Comparison of ENCODE assay signal across 1 cellular context in genomic region chr20:25334972-25335371, GRCh38. TPM values are rescaled to one million over a fixed set of nuclear protein-coding genes. Genes with fewer than 3 reads are reported as not detected.
DNase-seq lines count a peak whose midpoint lies in the region; ATAC-seq, FAIRE-seq and TF ChIP-seq lines count a peak whose summit lies in the region.
"Not testable (repeated sequence)": the region's sequence is repeated elsewhere in the genome, so short reads cannot be mapped to it uniquely, and the experiment has no call there.

No MANE protein-coding gene starts in this region.

- not testable (repeated sequence) for H3K9me3 ChIP-seq in HepG2 (ENCODE audit: low read length)

- WGBS in HepG2 (ENCODE audit: low lambda C conversion rate) = 97% methylated on average over 1 of the region's 1 CpG

- not testable (repeated sequence) for H3K36me3 ChIP-seq in HepG2 (replicated peaks in 1 of 2; ENCODE audit: control insufficient read depth in 1 of 2, insufficient read depth in 2 of 2, low read length in 2 of 2)

- TF ChIP-seq RAD21 in HepG2 (CRISPR knock-in tag; IDR thresholded peaks at IDR 0.05) = not testable (repeated sequence)

- FAIRE-seq in HepG2 (lab: Jason Lieb, UNC) = not testable (repeated sequence)

- CTCF ChIA-PET in HepG2 (lab: Yijun Ruan, JAX; ENCODE audit: low intra/inter-chr PET ratio, low total read pairs) = interaction anchor here (5.6 kb wide), 1 partner anchor 64 kb away, joined by 45 read pairs; no protein-coding TSS in a partner anchor

- not testable (repeated sequence) for TF ChIP-seq CTCF in HepG2 (CRISPR knock-in tag; IDR thresholded peaks at IDR 0.05)

- TF ChIP-seq POLR2A in HepG2 (IDR thresholded peaks at IDR 0.05; ENCODE audit: insufficient read depth in 1 of 2, low read depth in 2 of 2, low read length in 2 of 2) = not testable (repeated sequence)

- H3K9ac ChIP-seq in HepG2 (ENCODE audit: insufficient read depth, low read depth, low read length) = not testable (repeated sequence)

- H3K27ac ChIP-seq in HepG2 (ENCODE audit: extremely low read length, insufficient read depth, low read length) = not testable (repeated sequence)

- H2AFZ ChIP-seq in HepG2 (ENCODE audit: low read length) = not testable (repeated sequence)

- not testable (repeated sequence) for DNase-seq in HepG2 (ENCODE audit: low spot score)

- intact Hi-C loops in HepG2 (cut with micrococcal nuclease; ENCODE audit: unreplicated experiment) = not testable (repeated sequence)

- ATAC-seq in HepG2 = not testable (repeated sequence)

- H3K27me3 ChIP-seq in HepG2 (ENCODE audit: control insufficient read depth in 1 of 2, insufficient read depth in 2 of 2, low read length in 2 of 2) = not testable (repeated sequence)

- not testable (repeated sequence) for BruUV-seq in HepG2 (replicated peaks; lab: Mats Ljungman, UMichigan)

- TF ChIP-seq EP300 in HepG2 (IDR thresholded peaks at IDR 0.05; ENCODE audit: low read depth in 2 of 2, low read length in 2 of 2); HepG2 (CRISPR knock-in tag; IDR thresholded peaks at IDR 0.05; ENCODE audit: borderline replicate concordance): not testable (repeated sequence)

- H3K4me1 ChIP-seq in HepG2 (ENCODE audit: insufficient read depth, low read length) = peaks cover 36% of the 10 kb centered on the region

- POLR2A ChIA-PET in HepG2 (lab: Yijun Ruan, JAX) = not testable (repeated sequence)

- H3K4me3 ChIP-seq in HepG2 (replicated peaks in 1 of 3; ENCODE audit: insufficient read depth in 1 of 3, low read depth in 2 of 3, low read length in 3 of 3) = not testable (repeated sequence)

- H3K79me2 ChIP-seq in HepG2 (ENCODE audit: insufficient read depth, low read length) = peaks cover 11% of the 10 kb centered on the region

- not testable (repeated sequence) for H3K4me2 ChIP-seq in HepG2 (ENCODE audit: low read depth, low read length)

- H4K20me1 ChIP-seq in HepG2 (ENCODE audit: insufficient read depth, low read length) = not testable (repeated sequence)

- in situ Hi-C loops in HepG2 (cut with HindIII; ENCODE audit: extremely low pct_ligation_motif_present, low pct_unique_long_range_greater_than_20kb) = not testable (repeated sequence)

TF ChIP-seq in HepG2, 621 proteins besides CTCF, POLR2A, EP300 and RAD21:
- TF ChIP-seq FOXK2 (IDR thresholded peaks at IDR 0.05) = 0 out of 2 replicates have a peak, but pooled peaks have one; percentile 19

RNA-seq across cellular contexts. Expression of gene ABHD12, which starts 55.7 kb away (rescaled TPM):
- 43.1 and 72.1 TPM in 2 replicates for total RNA-seq in HepG2 (2016; rRNA removed; fragmentation: Illumina TruSeq; extraction: Trizol)
- 73.1 and 89.7 TPM in 2 replicates for total RNA-seq in HepG2 (2016; cell fraction: cytosol; rRNA removed; fragmentation: Illumina TruSeq; extraction: Trizol; ENCODE audit: low read depth)
- total RNA-seq in HepG2 (2016; cell fraction: insoluble cytoplasmic fraction; rRNA removed; fragmentation: Illumina TruSeq; extraction: Trizol) = 38.1 and 70.5 TPM in 2 replicates
- total RNA-seq in HepG2 (2016; cell fraction: membrane; rRNA removed; fragmentation: Illumina TruSeq; extraction: Trizol) = 99.5 and 113 TPM in 2 replicates
- total RNA-seq in HepG2 (2016; cell fraction: nucleus; rRNA removed; fragmentation: Illumina TruSeq; extraction: Trizol) = 57.0 and 61.3 TPM in 2 replicates
- polyA plus RNA-seq in HepG2 (2011; rRNA removed) = 23.5 and 28.9 TPM in 2 replicates
- polyA plus RNA-seq in HepG2 (2011; cell fraction: cytosol; rRNA removed) = 29.9 and 33.0 TPM in 2 replicates
- 27.9 TPM in 2 replicates for polyA plus RNA-seq in HepG2 (2011; cell fraction: nucleus; rRNA removed)
- 51.1 and 71.7 TPM in 2 replicates for polyA plus RNA-seq in HepG2 (2012)
- polyA plus RNA-seq in HepG2 (2016; cell fraction: cytosol; fragmentation: Illumina TruSeq; extraction: Trizol; ENCODE audit: low read depth) = 72.8 and 82.5 TPM in 2 replicates
- polyA plus RNA-seq in HepG2 (2016; cell fraction: insoluble cytoplasmic fraction; fragmentation: Illumina TruSeq; extraction: Trizol; ENCODE audit: low read depth) = 45.4 and 52.7 TPM in 2 replicates
- 96.3 and 99.8 TPM in 2 replicates for polyA plus RNA-seq in HepG2 (2016; cell fraction: membrane; fragmentation: Illumina TruSeq; extraction: Trizol; ENCODE audit: low read depth)
- polyA plus RNA-seq in HepG2 (2016; cell fraction: nucleus; fragmentation: Illumina TruSeq; extraction: Trizol; ENCODE audit: insufficient read depth, low read depth) = 89.1 and 91.9 TPM in 2 replicates
- 28.9 and 42.1 TPM in 2 replicates for polyA minus RNA-seq in HepG2 (2011; rRNA and poly(A)+ RNA removed; ENCODE audit: low replicate concordance)
- 18.7 and 23.4 TPM in 2 replicates for polyA minus RNA-seq in HepG2 (2011; cell fraction: cytosol; rRNA and poly(A)+ RNA removed)
- 40.6 and 42.5 TPM in 2 replicates for polyA minus RNA-seq in HepG2 (2011; cell fraction: nucleus; rRNA and poly(A)+ RNA removed)
